Comparison of ENCODE assay signal across 19 cellular contexts in the genomic region with DNA sequence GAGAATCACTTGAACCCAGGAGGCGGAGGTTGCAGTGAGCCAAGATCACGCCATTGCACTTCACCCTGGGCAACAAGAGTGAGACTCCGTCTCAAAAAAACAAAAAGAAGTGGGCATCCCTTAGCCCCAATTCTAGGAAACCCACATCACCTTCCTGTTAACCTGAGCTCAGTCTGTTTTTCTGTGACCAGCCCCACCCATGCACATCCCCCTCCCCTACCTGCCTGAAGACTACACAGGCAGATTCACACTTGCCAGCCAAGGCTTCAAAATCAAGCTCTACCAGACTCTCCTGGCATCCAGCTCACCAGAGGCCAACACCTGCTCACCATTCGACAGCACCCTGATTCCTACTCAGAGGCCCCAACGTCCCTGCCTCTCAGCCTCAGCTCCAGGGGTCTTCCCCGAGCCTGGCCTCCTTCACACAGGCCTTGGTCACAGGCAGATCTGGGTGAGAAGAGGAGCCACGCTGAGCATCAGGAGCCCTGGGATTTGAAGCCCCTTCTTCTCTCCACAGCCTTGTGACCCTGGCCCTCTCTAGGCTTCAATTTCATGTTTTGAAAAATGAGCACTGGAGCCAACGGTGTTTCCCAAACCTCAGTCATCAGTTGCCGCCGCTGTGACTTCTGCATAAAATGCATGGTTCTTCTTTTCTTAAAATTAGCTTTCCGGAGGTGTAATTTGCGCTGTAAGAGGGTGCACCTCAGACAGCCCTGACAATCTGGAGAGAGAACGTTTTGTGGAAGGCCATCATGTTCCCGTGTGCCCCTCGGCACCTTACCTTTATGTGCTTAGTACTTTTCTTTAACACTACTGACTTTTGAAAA. TPM values are rescaled to one million over a fixed set of nuclear protein-coding genes. Genes with fewer than 3 reads are reported as not detected.
DNase-seq lines count a peak whose midpoint lies in the region; ATAC-seq lines count a peak whose summit lies in the region.
"Had no signal": no experiment of that assay in that cellular context is flagged by ENCODE, and none has a peak within 500 bp of the region (broad histone marks: within the 10 kb centered on the region; RNA-seq: fewer than 3 reads in every experiment).

No MANE protein-coding gene starts in this region.

- peak; percentile 59 for DNase-seq in activated CD8-positive, alpha-beta memory T cell treated with anti-CD3 and anti-CD28 coated beads, Interleukin-2, amount 10 ng/mL, durations not matched to agents 7 days and 5 days
- DNase-seq in activated CD8-positive, alpha-beta memory T cell treated with anti-CD3 and anti-CD28 coated beads, Interleukin-2, amount 50 U/mL, for 4 hours = no peak
- peak in 1 of 2 donors; percentile 22 for DNase-seq in stimulated activated naive CD8-positive, alpha-beta T cell treated with anti-CD3 and anti-CD28 coated beads, Interleukin-15, amount 100 ng/mL, for 72 hours
- no peak for DNase-seq in stimulated activated naive CD8-positive, alpha-beta T cell treated with anti-CD3 and anti-CD28 coated beads, Interleukin-15, Interleukin-2, amounts not matched to agents 100 U/mL and 50 U/mL, for 24 hours
- no peak for DNase-seq in stimulated activated effector memory CD8-positive, alpha-beta T cell treated with anti-CD3 and anti-CD28 coated beads, Interleukin-12 subunit alpha, Interleukin-12 subunit beta, amount 100 ng/mL, for 72 hours (ENCODE audit: low spot score in 2 of 2)
- DNase-seq: DMS79; GOT3; NCI-H1694; NCI-H345; NCI-H526 treated with DMSO at 0.1 percent for 48 hours; NK-92 treated with Interleukin-12 subunit alpha and Interleukin-12 subunit beta, amount 100 ng/mL, for 24 hours; OCI-M1; RPMI8226 had no signal

- H3K27me3 Mint-ChIP-seq in activated CD8-positive, alpha-beta memory T cell treated with anti-CD3 and anti-CD28 coated beads, Interleukin-2, amount 10 ng/mL, durations not matched to agents 7 days and 5 days = no peaks in the 10 kb centered on the region
- peaks cover 26% of the 10 kb centered on the region for H3K27me3 Mint-ChIP-seq in stimulated activated naive CD8-positive, alpha-beta T cell treated with anti-CD3 and anti-CD28 coated beads, Interleukin-15, amount 100 ng/mL, for 72 hours
- H3K27me3 Mint-ChIP-seq in activated T-helper 17 cell treated with anti-CD3 and anti-CD28 coated beads, Interleukin-2, amount 50 U/mL, for 72 hours = no peaks in the 10 kb centered on the region

- H3K9me3 Mint-ChIP-seq in activated CD8-positive, alpha-beta memory T cell treated with anti-CD3 and anti-CD28 coated beads, Interleukin-2, amount 10 ng/mL, durations not matched to agents 7 days and 5 days (ENCODE audit: low read depth) = no peaks in the 10 kb centered on the region
- H3K9me3 Mint-ChIP-seq in stimulated activated naive CD8-positive, alpha-beta T cell treated with anti-CD3 and anti-CD28 coated beads, Interleukin-15, amount 100 ng/mL, for 72 hours = no peaks in the 10 kb centered on the region
- no peaks in the 10 kb centered on the region for H3K9me3 Mint-ChIP-seq in activated T-helper 17 cell treated with anti-CD3 and anti-CD28 coated beads, Interleukin-2, amount 50 U/mL, for 72 hours
- no peaks in the 10 kb centered on the region for H3K9me3 Mint-ChIP-seq in stimulated activated effector memory CD8-positive, alpha-beta T cell treated with anti-CD3 and anti-CD28 coated beads, Interleukin-12 subunit alpha, Interleukin-12 subunit beta, amount 100 ng/mL, for 72 hours
- H3K9me3 Mint-ChIP-seq: CD14-positive monocyte had no signal

- H3K4me1 Mint-ChIP-seq in activated CD8-positive, alpha-beta memory T cell treated with anti-CD3 and anti-CD28 coated beads, Interleukin-2, amount 10 ng/mL, durations not matched to agents 7 days and 5 days = peaks cover 42% of the 10 kb centered on the region
- no peaks in the 10 kb centered on the region for H3K4me1 Mint-ChIP-seq in stimulated activated naive CD8-positive, alpha-beta T cell treated with anti-CD3 and anti-CD28 coated beads, Interleukin-15, amount 100 ng/mL, for 72 hours
- peaks cover 10% of the 10 kb centered on the region for H3K4me1 Mint-ChIP-seq in activated T-helper 17 cell treated with anti-CD3 and anti-CD28 coated beads, Interleukin-2, amount 50 U/mL, for 72 hours
- H3K4me1 Mint-ChIP-seq in stimulated activated effector memory CD8-positive, alpha-beta T cell treated with anti-CD3 and anti-CD28 coated beads, Interleukin-12 subunit alpha, Interleukin-12 subunit beta, amount 100 ng/mL, for 72 hours = peaks cover 54% of the 10 kb centered on the region
- H3K4me1 Mint-ChIP-seq: CD14-positive monocyte had no signal

- CTCF ChIA-PET in activated CD8-positive, alpha-beta memory T cell treated with anti-CD3 and anti-CD28 coated beads, Interleukin-2, amount 10 ng/mL, durations not matched to agents 7 days and 5 days (lab: Charles Lee) = interaction anchor here (1.0 to 1.6 kb wide), 5 partner anchors 10 to 155 kb away, joined by 3 to 5 read pairs (median 4); no protein-coding TSS in a partner anchor

- H3K4me3 Mint-ChIP-seq in activated CD8-positive, alpha-beta memory T cell treated with anti-CD3 and anti-CD28 coated beads, Interleukin-2, amount 10 ng/mL, durations not matched to agents 7 days and 5 days = peak overlapping the region; percentile 10
- H3K4me3 Mint-ChIP-seq in stimulated activated naive CD8-positive, alpha-beta T cell treated with anti-CD3 and anti-CD28 coated beads, Interleukin-15, amount 100 ng/mL, for 72 hours = peak overlapping the region in 1 of 2 donors; percentile 32
- peak overlapping the region; percentile 33 for H3K4me3 Mint-ChIP-seq in activated T-helper 17 cell treated with anti-CD3 and anti-CD28 coated beads, Interleukin-2, amount 50 U/mL, for 72 hours
- no peak overlapping the region for H3K4me3 Mint-ChIP-seq in stimulated activated effector memory CD8-positive, alpha-beta T cell treated with anti-CD3 and anti-CD28 coated beads, Interleukin-12 subunit alpha, Interleukin-12 subunit beta, amount 100 ng/mL, for 72 hours
- H3K4me3 Mint-ChIP-seq: CD14-positive monocyte had no signal

- H3K27ac Mint-ChIP-seq in activated CD8-positive, alpha-beta memory T cell treated with anti-CD3 and anti-CD28 coated beads, Interleukin-2, amount 10 ng/mL, durations not matched to agents 7 days and 5 days = peak overlapping the region; percentile 68
- peak overlapping the region in 1 of 2 donors; percentile 89 for H3K27ac Mint-ChIP-seq in stimulated activated naive CD8-positive, alpha-beta T cell treated with anti-CD3 and anti-CD28 coated beads, Interleukin-15, amount 100 ng/mL, for 72 hours
- H3K27ac Mint-ChIP-seq in activated T-helper 17 cell treated with anti-CD3 and anti-CD28 coated beads, Interleukin-2, amount 50 U/mL, for 72 hours = peak overlapping the region; percentile 61
- H3K27ac Mint-ChIP-seq in stimulated activated effector memory CD8-positive, alpha-beta T cell treated with anti-CD3 and anti-CD28 coated beads, Interleukin-12 subunit alpha, Interleukin-12 subunit beta, amount 100 ng/mL, for 72 hours = peak overlapping the region; percentile 90
- H3K27ac Mint-ChIP-seq: CD14-positive monocyte had no signal

- peak; percentile 66 for ATAC-seq in activated CD8-positive, alpha-beta memory T cell treated with anti-CD3 and anti-CD28 coated beads, Interleukin-2, amount 10 ng/mL, durations not matched to agents 7 days and 5 days
- peak; percentile 73 for ATAC-seq in stimulated activated naive CD8-positive, alpha-beta T cell treated with anti-CD3 and anti-CD28 coated beads, Interleukin-15, amount 100 ng/mL, for 72 hours
- ATAC-seq in stimulated activated naive CD8-positive, alpha-beta T cell treated with anti-CD3 and anti-CD28 coated beads, Interleukin-15, Interleukin-2, amounts not matched to agents 100 U/mL and 50 U/mL, for 24 hours = no peak
- ATAC-seq in activated T-helper 17 cell treated with anti-CD3 and anti-CD28 coated beads, Interleukin-2, amount 50 U/mL, for 72 hours (replicated peaks) = peak; percentile 49
- peak; percentile 51 for ATAC-seq in stimulated activated effector memory CD8-positive, alpha-beta T cell treated with anti-CD3 and anti-CD28 coated beads, Interleukin-12 subunit alpha, Interleukin-12 subunit beta, amount 100 ng/mL, for 72 hours
- ATAC-seq in GM21786 (IDR thresholded peaks at IDR 0.05; ENCODE audit: unreplicated experiment) (no peak), HG02623 (IDR thresholded peaks at IDR 0.05; ENCODE audit: unreplicated experiment) (no peak)
- ATAC-seq: K562 had no signal

- H3K36me3 Mint-ChIP-seq in activated CD8-positive, alpha-beta memory T cell treated with anti-CD3 and anti-CD28 coated beads, Interleukin-2, amount 10 ng/mL, durations not matched to agents 7 days and 5 days = peaks cover 35% of the 10 kb centered on the region
- no peaks in the 10 kb centered on the region for H3K36me3 Mint-ChIP-seq in activated T-helper 17 cell treated with anti-CD3 and anti-CD28 coated beads, Interleukin-2, amount 50 U/mL, for 72 hours (ENCODE audit: low read depth)
- peaks cover 30% of the 10 kb centered on the region for H3K36me3 Mint-ChIP-seq in stimulated activated effector memory CD8-positive, alpha-beta T cell treated with anti-CD3 and anti-CD28 coated beads, Interleukin-12 subunit alpha, Interleukin-12 subunit beta, amount 100 ng/mL, for 72 hours
- H3K36me3 Mint-ChIP-seq: CD14-positive monocyte had no signal

RNA-seq across cellular contexts. Expression of gene JAKMIP1, which starts 47.3 kb away (rescaled TPM):
- 10 to 100 TPM; 41.7 to 57.8 TPM for total RNA-seq in activated CD8-positive, alpha-beta memory T cell treated with anti-CD3 and anti-CD28 coated beads, Interleukin-2, amount 10 ng/mL, durations not matched to agents 7 days and 5 days
- 10 to 100 TPM; 13.1 to 34.6 TPM for total RNA-seq in activated T-helper 17 cell treated with anti-CD3 and anti-CD28 coated beads, Interleukin-2, amount 50 U/mL, for 72 hours
- total RNA-seq: G401, K562 had no signal

Comparison
In these comparisons a context has a peak if more than half of its experiments do, and no peak if none do; other contexts are left out.
1. ATAC-seq: peak in activated CD8-positive, alpha-beta memory T cell treated with anti-CD3 and anti-CD28 coated beads, Interleukin-2, amount 10 ng/mL, durations not matched to agents 7 days and 5 days (single experiment), stimulated activated naive CD8-positive, alpha-beta T cell treated with anti-CD3 and anti-CD28 coated beads, Interleukin-15, amount 100 ng/mL, for 72 hours (single experiment), activated T-helper 17 cell treated with anti-CD3 and anti-CD28 coated beads, Interleukin-2, amount 50 U/mL, for 72 hours (single experiment) and stimulated activated effector memory CD8-positive, alpha-beta T cell treated with anti-CD3 and anti-CD28 coated beads, Interleukin-12 subunit alpha, Interleukin-12 subunit beta, amount 100 ng/mL, for 72 hours (single experiment); none in stimulated activated naive CD8-positive, alpha-beta T cell treated with anti-CD3 and anti-CD28 coated beads, Interleukin-15, Interleukin-2, amounts not matched to agents 100 U/mL and 50 U/mL, for 24 hours (single experiment), GM21786 (single experiment) and HG02623 (single experiment).